23 cellular contexts compared by ENCODE assay signal in the genomic region with DNA sequence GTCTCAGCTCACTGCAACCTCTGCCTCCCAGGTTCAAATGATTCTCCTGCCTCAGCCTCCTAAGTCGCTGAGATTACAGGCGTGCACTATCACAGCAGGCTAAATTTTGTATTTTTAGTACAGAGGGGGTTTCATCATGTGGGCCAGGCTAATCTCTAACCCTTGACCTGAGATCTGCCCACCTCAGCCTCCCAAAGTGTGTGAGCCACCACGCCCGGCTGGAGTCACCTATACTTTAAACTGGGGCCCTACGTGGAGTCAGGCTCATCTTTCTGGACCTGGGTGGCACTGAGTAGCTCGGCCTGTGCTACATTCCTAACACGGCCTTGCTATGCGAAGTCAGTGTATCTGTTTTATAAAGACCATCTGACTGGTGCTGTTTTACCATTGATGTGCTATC. TPM values are rescaled to one million over a fixed set of nuclear protein-coding genes. Genes with fewer than 3 reads are reported as not detected.
"Had no signal": no experiment of that assay in that cellular context is flagged by ENCODE, and none has a peak within 500 bp of the region (broad histone marks: within the 10 kb centered on the region; RNA-seq: fewer than 3 reads in every experiment).

No MANE protein-coding gene starts in this region.

- H3K4me1 ChIP-seq: SJSA1 had no signal

- H3K27me3 ChIP-seq: brain microvascular endothelial cell, cardiac muscle cell, MG63 had no signal

- H3K4me3 Mint-ChIP-seq: activated naive CD4-positive, alpha-beta T cell treated with anti-CD3 and anti-CD28 coated beads, Interleukin-2, amount 50 U/mL, for 24 hours had no signal

- H3K9me3 Mint-ChIP-seq: activated naive CD4-positive, alpha-beta T cell treated with anti-CD3 and anti-CD28 coated beads, Interleukin-2, amount 50 U/mL, for 24 hours had no signal

- H3K27ac Mint-ChIP-seq: activated naive CD4-positive, alpha-beta T cell treated with anti-CD3 and anti-CD28 coated beads, Interleukin-2, amount 50 U/mL, for 24 hours; T-helper 1 cell treated with Interleukin-12 subunit alpha and Interleukin-12 subunit beta and Interleukin-4 antibody, amounts not matched to agents 30 μg/mL and 1 μg/mL, for 36 hours had no signal

- H3K9me3 ChIP-seq: MG63, SJSA1 had no signal

- DNase-seq: activated CD4-positive, alpha-beta T cell treated with anti-CD3 and anti-CD28 coated beads for 48 hours; activated CD4-positive, alpha-beta T cell treated with anti-CD3 and anti-CD28 coated beads, Interleukin-2, amount 50 U/mL, for 48 hours; activated CD8-positive, alpha-beta memory T cell treated with anti-CD3 and anti-CD28 coated beads, Interleukin-2, amount 50 U/mL, for 48 hours; activated gamma-delta T cell treated with Interleukin-2 at 50 U/mL for 16 hours; activated T-cell treated with anti-CD3 and anti-CD28 coated beads, Interleukin-2, amount 50 U/mL, for 1 hour; amygdala; brain microvascular endothelial cell; MG63; MV-4-11; NCI-H1092 treated with DMSO at 0.1 percent for 48 hours; NCI-H1417 treated with DMSO at 0.1 percent for 48 hours; NCI-H1694 treated with DMSO at 0.1 percent for 48 hours; NCI-H2029 treated with DMSO at 0.1 percent for 48 hours; NCI-H345; NCI-H510A; PC-3; SHP77 had no signal

- ATAC-seq: activated CD4-positive, CD25-positive, alpha-beta regulatory T cell treated with anti-CD3 and anti-CD28 coated beads, Interleukin-2, amount 50 U/mL, for 24 hours; PC-3 had no signal

- H3K27ac ChIP-seq: brain microvascular endothelial cell, cardiac muscle cell, SJSA1 had no signal

- H3K36me3 ChIP-seq: brain microvascular endothelial cell, cardiac muscle cell, MG63, SJSA1 had no signal

- FAIRE-seq: colon had no signal

- H3K27me3 Mint-ChIP-seq: activated naive CD4-positive, alpha-beta T cell treated with anti-CD3 and anti-CD28 coated beads, Interleukin-2, amount 50 U/mL, for 24 hours had no signal

- H3K4me3 ChIP-seq: cardiac muscle cell, MG63, SJSA1 had no signal

RNA-seq across cellular contexts. Expression of a gene that starts 5.8 kb away (rescaled TPM):
- total RNA-seq: cardiac muscle cell, PC-3, SJSA1 had no signal
- polyA plus RNA-seq: cardiac muscle cell had no signal
